3 cellular contexts compared by ENCODE assay signal in the genomic region with DNA sequence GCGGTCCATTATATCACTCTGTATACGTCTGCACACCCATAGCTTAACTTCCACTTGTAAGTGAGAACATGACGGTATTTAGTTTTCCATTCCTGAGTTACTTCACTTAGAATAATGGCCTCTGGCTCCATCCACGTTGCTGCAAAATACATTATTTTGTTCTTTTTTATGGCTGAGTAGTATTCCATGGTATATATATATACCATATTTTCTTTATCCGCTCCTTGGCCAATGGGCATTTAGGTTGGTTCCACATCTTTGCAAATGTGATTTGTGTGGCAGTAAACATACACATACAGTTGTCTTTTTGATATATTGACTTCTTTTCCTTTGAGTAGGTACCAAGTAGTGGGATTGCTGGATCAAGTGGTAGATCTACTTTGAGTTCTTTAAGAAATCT.
"Had no signal": no experiment of that assay in that cellular context is flagged by ENCODE, and none has a peak within 500 bp of the region (broad histone marks: within the 10 kb centered on the region; RNA-seq: fewer than 3 reads in every experiment).

No MANE protein-coding gene starts in this region.

- DNase-seq: GDM1, GF-D8 had no signal

- ATAC-seq: GM12878 had no signal

- H3K4me3 ChIP-seq: GM12878 had no signal
